In genomic region chr9:10062629-10063395, GRCh38 we compare ENCODE assay signal across 1 cellular context.
TF ChIP-seq lines count a peak whose summit lies in the region.

No MANE protein-coding gene starts in this region.

TF ChIP-seq in SK-N-SH treated with all-trans-retinoic acid at 6 μM for 48 hours, 23 proteins besides CTCF, POLR2A, EP300 and RAD21 (continued from another document):
- no peak for TF ChIP-seq POU6F1 (CRISPR knock-in tag; IDR thresholded peaks at IDR 0.05; ENCODE audit: borderline replicate concordance, low read depth)
- no peak for TF ChIP-seq PPARA (CRISPR knock-in tag; IDR thresholded peaks at IDR 0.05; ENCODE audit: borderline replicate concordance)
- TF ChIP-seq CSRNP3 (CRISPR knock-in tag; IDR thresholded peaks at IDR 0.05): no peak
- TF ChIP-seq ZFP30 (CRISPR knock-in tag; IDR thresholded peaks at IDR 0.05): no peak
- no peak for TF ChIP-seq ESRRG (CRISPR knock-in tag; IDR thresholded peaks at IDR 0.05)
- TF ChIP-seq OSR1 (CRISPR knock-in tag; IDR thresholded peaks at IDR 0.05): no peak
- TF ChIP-seq ZNF565 (CRISPR knock-in tag; conservative IDR thresholded peaks at IDR 0.05; ENCODE audit: low read depth): no peak
TF ChIP-seq in SK-N-SH treated with all-trans-retinoic acid at 6 μM for 48 hours: peak in this region for 0.
